In the genomic region with DNA sequence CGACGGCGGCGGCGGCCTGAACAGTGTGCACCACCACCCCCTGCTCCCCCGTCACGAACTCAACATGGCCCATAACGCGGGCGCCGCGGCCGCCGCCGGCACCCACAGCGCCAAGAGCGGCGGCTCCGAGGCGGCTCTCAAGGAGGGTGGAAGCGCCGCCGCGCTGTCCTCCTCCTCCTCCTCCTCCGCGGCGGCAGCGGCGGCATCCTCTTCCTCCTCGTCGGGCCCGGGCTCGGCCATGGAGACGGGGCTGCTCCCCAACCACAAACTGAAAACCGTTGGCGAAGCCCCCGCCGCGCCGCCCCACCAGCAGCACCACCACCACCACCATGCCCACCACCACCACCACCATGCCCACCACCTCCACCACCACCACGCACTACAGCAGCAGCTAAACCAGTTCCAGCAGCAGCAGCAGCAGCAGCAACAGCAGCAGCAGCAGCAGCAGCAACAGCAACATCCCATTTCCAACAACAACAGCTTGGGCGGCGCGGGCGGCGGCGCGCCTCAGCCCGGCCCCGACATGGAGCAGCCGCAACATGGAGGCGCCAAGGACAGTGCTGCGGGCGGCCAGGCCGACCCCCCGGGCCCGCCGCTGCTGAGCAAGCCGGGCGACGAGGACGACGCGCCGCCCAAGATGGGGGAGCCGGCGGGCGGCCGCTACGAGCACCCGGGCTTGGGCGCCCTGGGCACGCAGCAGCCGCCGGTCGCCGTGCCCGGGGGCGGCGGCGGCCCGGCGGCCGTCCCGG, we compare ENCODE assay signal across 1 cellular context.
A peak's percentile ranks its signal among the peaks of the same experiment; 100 is the strongest.
TF ChIP-seq lines count a peak whose summit lies in the region.

No MANE protein-coding gene starts in this region.

TF ChIP-seq in HepG2, 621 proteins besides CTCF, POLR2A, EP300 and RAD21 (continued from another document and continues in another):
- TF ChIP-seq, protein P1, sequence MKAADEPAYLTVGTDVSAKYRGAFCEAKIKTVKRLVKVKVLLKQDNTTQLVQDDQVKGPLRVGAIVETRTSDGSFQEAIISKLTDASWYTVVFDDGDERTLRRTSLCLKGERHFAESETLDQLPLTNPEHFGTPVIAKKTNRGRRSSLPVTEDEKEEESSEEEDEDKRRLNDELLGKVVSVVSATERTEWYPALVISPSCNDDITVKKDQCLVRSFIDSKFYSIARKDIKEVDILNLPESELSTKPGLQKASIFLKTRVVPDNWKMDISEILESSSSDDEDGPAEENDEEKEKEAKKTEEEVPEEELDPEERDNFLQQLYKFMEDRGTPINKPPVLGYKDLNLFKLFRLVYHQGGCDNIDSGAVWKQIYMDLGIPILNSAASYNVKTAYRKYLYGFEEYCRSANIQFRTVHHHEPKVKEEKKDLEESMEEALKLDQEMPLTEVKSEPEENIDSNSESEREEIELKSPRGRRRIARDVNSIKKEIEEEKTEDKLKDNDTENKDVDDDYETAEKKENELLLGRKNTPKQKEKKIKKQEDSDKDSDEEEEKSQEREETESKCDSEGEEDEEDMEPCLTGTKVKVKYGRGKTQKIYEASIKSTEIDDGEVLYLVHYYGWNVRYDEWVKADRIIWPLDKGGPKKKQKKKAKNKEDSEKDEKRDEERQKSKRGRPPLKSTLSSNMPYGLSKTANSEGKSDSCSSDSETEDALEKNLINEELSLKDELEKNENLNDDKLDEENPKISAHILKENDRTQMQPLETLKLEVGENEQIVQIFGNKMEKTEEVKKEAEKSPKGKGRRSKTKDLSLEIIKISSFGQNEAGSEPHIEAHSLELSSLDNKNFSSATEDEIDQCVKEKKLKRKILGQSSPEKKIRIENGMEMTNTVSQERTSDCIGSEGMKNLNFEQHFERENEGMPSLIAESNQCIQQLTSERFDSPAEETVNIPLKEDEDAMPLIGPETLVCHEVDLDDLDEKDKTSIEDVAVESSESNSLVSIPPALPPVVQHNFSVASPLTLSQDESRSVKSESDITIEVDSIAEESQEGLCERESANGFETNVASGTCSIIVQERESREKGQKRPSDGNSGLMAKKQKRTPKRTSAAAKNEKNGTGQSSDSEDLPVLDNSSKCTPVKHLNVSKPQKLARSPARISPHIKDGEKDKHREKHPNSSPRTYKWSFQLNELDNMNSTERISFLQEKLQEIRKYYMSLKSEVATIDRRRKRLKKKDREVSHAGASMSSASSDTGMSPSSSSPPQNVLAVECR (CRISPR knock-in tag; IDR thresholded peaks at IDR 0.05; ENCODE audit: borderline replicate concordance), result peak; percentile 66
- peak; percentile 38; the same call in 1 of the 2 replicates for TF ChIP-seq ZNF441 (CRISPR knock-in tag; IDR thresholded peaks at IDR 0.05; ENCODE audit: borderline replicate concordance)
- TF ChIP-seq POLR2G (IDR thresholded peaks at IDR 0.05; ENCODE audit: low read depth, low read length), result peak; percentile 58; the same call in 1 of the 2 replicates
- TF ChIP-seq ZFP36 (IDR thresholded peaks at IDR 0.05; ENCODE audit: borderline replicate concordance, low read depth, low read length, partially characterized antibody), result no peak
- TF ChIP-seq ZMAT3 (CRISPR knock-in tag; conservative IDR thresholded peaks at IDR 0.05), result 0 out of 2 replicates have a peak, but pooled peaks have one; percentile 55
- TF ChIP-seq, protein P2, sequence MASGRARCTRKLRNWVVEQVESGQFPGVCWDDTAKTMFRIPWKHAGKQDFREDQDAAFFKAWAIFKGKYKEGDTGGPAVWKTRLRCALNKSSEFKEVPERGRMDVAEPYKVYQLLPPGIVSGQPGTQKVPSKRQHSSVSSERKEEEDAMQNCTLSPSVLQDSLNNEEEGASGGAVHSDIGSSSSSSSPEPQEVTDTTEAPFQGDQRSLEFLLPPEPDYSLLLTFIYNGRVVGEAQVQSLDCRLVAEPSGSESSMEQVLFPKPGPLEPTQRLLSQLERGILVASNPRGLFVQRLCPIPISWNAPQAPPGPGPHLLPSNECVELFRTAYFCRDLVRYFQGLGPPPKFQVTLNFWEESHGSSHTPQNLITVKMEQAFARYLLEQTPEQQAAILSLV (CRISPR knock-in tag; IDR thresholded peaks at IDR 0.05; ENCODE audit: borderline replicate concordance), result peak; percentile 55; the same call in 1 of the 2 replicates
- TF ChIP-seq WIZ (CRISPR knock-in tag; IDR thresholded peaks at IDR 0.05), result peak; percentile 34; the same call in 1 of the 2 replicates
- TF ChIP-seq, protein P3, sequence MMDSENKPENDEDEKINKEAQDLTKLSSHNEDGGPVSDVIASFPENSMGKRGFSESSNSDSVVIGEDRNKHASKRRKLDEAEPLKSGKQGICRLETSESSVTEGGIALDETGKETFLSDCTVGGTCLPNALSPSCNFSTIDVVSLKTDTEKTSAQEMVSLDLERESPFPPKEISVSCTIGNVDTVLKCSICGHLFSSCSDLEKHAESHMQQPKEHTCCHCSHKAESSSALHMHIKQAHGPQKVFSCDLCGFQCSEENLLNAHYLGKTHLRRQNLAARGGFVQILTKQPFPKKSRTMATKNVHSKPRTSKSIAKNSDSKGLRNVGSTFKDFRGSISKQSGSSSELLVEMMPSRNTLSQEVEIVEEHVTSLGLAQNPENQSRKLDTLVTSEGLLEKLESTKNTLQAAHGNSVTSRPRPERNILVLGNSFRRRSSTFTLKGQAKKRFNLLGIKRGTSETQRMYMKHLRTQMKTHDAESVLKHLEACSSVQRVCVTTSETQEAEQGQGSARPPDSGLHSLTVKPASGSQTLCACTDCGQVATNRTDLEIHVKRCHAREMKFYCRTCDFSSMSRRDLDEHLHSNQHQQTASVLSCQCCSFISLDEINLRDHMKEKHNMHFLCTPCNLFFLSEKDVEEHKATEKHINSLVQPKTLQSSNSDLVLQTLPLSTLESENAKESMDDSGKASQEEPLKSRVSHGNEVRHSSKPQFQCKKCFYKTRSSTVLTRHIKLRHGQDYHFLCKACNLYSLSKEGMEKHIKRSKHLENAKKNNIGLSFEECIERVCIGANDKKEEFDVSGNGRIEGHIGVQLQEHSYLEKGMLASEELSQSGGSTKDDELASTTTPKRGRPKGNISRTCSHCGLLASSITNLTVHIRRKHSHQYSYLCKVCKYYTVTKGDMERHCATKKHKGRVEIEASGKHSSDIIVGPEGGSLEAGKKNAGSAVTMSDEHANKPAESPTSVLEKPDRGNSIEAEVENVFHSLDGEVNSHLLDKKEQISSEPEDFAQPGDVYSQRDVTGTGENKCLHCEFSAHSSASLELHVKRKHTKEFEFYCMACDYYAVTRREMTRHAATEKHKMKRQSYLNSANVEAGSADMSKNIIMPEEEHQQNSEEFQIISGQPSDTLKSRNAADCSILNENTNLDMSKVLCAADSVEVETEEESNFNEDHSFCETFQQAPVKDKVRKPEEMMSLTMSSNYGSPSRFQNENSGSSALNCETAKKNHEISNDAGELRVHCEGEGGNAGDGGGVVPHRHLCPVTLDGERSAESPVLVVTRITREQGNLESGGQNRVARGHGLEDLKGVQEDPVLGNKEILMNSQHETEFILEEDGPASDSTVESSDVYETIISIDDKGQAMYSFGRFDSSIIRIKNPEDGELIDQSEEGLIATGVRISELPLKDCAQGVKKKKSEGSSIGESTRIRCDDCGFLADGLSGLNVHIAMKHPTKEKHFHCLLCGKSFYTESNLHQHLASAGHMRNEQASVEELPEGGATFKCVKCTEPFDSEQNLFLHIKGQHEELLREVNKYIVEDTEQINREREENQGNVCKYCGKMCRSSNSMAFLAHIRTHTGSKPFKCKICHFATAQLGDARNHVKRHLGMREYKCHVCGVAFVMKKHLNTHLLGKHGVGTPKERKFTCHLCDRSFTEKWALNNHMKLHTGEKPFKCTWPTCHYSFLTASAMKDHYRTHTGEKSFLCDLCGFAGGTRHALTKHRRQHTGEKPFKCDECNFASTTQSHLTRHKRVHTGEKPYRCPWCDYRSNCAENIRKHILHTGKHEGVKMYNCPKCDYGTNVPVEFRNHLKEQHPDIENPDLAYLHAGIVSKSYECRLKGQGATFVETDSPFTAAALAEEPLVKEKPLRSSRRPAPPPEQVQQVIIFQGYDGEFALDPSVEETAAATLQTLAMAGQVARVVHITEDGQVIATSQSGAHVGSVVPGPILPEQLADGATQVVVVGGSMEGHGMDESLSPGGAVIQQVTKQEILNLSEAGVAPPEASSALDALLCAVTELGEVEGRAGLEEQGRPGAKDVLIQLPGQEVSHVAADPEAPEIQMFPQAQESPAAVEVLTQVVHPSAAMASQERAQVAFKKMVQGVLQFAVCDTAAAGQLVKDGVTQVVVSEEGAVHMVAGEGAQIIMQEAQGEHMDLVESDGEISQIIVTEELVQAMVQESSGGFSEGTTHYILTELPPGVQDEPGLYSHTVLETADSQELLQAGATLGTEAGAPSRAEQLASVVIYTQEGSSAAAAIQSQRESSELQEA (CRISPR knock-in tag; IDR thresholded peaks at IDR 0.05; ENCODE audit: not compliant biosample characterization), result no peak
- TF ChIP-seq ZNF431 (CRISPR knock-in tag; IDR thresholded peaks at IDR 0.05; ENCODE audit: borderline replicate concordance, low read depth), result 0 out of 2 replicates have a peak, but pooled peaks have one; percentile 28
- TF ChIP-seq, protein P4, sequence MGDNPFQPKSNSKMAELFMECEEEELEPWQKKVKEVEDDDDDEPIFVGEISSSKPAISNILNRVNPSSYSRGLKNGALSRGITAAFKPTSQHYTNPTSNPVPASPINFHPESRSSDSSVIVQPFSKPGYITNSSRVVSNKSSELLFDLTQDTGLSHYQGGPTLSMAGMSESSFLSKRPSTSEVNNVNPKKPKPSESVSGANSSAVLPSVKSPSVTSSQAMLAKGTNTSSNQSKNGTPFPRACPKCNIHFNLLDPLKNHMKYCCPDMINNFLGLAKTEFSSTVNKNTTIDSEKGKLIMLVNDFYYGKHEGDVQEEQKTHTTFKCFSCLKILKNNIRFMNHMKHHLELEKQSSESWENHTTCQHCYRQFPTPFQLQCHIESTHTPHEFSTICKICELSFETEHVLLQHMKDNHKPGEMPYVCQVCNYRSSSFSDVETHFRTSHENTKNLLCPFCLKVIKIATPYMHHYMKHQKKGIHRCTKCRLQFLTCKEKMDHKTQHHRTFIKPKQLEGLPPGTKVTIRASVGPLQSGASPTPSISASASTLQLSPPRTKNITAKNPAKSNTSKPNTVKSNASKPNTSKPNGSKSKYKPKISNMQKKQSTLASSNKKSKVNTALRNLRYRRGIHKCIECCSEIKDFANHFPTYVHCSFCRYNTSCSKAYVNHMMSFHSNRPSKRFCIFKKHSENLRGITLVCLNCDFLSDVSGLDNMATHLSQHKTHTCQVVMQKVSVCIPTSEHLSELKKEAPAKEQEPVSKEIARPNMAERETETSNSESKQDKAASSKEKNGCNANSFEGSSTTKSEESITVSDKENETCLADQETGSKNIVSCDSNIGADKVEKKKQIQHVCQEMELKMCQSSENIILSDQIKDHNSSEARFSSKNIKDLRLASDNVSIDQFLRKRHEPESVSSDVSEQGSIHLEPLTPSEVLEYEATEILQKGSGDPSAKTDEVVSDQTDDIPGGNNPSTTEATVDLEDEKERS (CRISPR knock-in tag; IDR thresholded peaks at IDR 0.05), result peak; percentile 70; the same call in 1 of the 2 replicates
- peak; percentile 23; the same call in 1 of the 2 replicates for TF ChIP-seq ZNF160 (CRISPR knock-in tag; IDR thresholded peaks at IDR 0.05)
- TF ChIP-seq YY1 (IDR thresholded peaks at IDR 0.05; ENCODE audit: insufficient read depth, insufficient replicate concordance, low read depth, low read length), result peak; percentile 79
- TF ChIP-seq ZNF772 (CRISPR knock-in tag; IDR thresholded peaks at IDR 0.05), result no peak
- TF ChIP-seq, protein P5, sequence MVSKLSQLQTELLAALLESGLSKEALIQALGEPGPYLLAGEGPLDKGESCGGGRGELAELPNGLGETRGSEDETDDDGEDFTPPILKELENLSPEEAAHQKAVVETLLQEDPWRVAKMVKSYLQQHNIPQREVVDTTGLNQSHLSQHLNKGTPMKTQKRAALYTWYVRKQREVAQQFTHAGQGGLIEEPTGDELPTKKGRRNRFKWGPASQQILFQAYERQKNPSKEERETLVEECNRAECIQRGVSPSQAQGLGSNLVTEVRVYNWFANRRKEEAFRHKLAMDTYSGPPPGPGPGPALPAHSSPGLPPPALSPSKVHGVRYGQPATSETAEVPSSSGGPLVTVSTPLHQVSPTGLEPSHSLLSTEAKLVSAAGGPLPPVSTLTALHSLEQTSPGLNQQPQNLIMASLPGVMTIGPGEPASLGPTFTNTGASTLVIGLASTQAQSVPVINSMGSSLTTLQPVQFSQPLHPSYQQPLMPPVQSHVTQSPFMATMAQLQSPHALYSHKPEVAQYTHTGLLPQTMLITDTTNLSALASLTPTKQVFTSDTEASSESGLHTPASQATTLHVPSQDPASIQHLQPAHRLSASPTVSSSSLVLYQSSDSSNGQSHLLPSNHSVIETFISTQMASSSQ (IDR thresholded peaks at IDR 0.05; ENCODE audit: low read depth), result no peak
- TF ChIP-seq, protein P5 (CRISPR knock-in tag; IDR thresholded peaks at IDR 0.05; ENCODE audit: borderline replicate concordance), result no peak
- peak; percentile 89 for TF ChIP-seq HNRNPL (IDR thresholded peaks at IDR 0.05; ENCODE audit: low read depth, low read length)
- TF ChIP-seq ZNF839 (CRISPR knock-in tag; IDR thresholded peaks at IDR 0.05; ENCODE audit: borderline replicate concordance), result peak; percentile 79; the same call in 1 of the 2 replicates
- 0 out of 2 replicates have a peak, but pooled peaks have one; percentile 15 for TF ChIP-seq EED (CRISPR knock-in tag; IDR thresholded peaks at IDR 0.05)
- TF ChIP-seq ZNF574 (CRISPR knock-in tag; IDR thresholded peaks at IDR 0.05), result peak; percentile 7; the same call in 1 of the 2 replicates
- TF ChIP-seq STAG1 (CRISPR knock-in tag; IDR thresholded peaks at IDR 0.05), result no peak
- no peak; the same call in 1 of the 2 replicates for TF ChIP-seq SP4 (CRISPR knock-in tag; IDR thresholded peaks at IDR 0.05)
- peak; percentile 84; the same call in 1 of the 2 replicates for TF ChIP-seq ZNF780A (CRISPR knock-in tag; IDR thresholded peaks at IDR 0.05)
- peak; percentile 48; the same call in 1 of the 2 replicates for TF ChIP-seq ZNF672 (CRISPR knock-in tag; IDR thresholded peaks at IDR 0.05)
